8 cellular contexts compared by ENCODE assay signal in the genomic region with DNA sequence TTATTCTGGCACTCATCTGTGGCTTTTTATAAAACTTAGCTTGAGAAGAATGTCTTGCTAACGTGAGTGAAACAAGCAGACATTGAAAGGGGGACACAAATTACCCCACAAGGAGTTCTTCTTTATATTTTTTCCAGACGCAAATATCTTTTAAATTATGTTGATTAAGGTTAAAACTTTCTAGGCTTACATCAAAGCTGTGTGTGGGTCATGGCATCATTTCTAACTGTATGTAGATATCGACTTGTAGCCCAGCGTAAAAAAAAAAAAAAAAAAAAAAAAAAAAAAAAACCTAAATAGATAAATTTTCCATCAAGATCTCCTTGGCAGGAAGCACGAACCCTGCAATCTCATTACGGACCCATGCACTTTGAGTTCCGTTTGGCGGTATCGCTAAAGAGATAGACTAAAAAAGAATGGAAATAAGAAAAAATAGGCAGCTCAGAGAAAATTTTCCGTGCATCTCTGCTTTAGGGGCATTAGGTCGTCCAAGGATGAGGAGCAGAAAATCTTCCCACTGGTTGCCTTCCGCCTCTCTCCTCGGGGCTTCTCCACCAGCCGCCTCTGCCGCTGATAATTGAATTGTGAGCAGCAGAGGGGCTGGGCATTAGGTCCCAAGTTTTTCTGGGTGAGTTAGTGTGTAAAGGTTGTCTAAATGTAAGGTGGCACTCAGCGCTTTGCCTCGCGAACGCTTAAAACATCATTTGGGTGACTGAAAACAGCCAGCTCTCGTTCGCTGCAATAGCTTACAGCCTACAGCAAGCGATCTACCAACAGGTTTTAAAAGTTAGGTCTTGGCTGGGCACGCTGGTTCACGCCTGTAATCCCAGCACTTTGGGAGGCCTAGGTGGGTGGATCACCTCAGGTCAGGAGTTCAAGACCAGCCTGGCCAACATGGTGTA.
DNase-seq lines count a peak whose midpoint lies in the region; ATAC-seq and TF ChIP-seq lines count a peak whose summit lies in the region.

No MANE protein-coding gene starts in this region.

- no peaks in the 10 kb centered on the region for H3K36me3 ChIP-seq in iPS DF 6.9 (ENCODE audit: control insufficient read depth, insufficient read depth, low read length)
- H3K36me3 ChIP-seq in thoracic aorta: no peaks in the 10 kb centered on the region

- H3K9me3 ChIP-seq in iPS DF 6.9 (ENCODE audit: control insufficient read depth, insufficient read depth, low read length): no peaks in the 10 kb centered on the region
- H3K9me3 ChIP-seq in thoracic aorta: no peaks in the 10 kb centered on the region

- H3K27ac ChIP-seq in iPS DF 6.9 (ENCODE audit: low read length) (no peak overlapping the region), thoracic aorta (no peak overlapping the region)

- H3K9me3 Mint-ChIP-seq in activated naive CD4-positive, alpha-beta T cell treated with anti-CD3 and anti-CD28 coated beads for 36 hours: peaks cover 11% of the 10 kb centered on the region
- peaks cover 24% of the 10 kb centered on the region for H3K9me3 Mint-ChIP-seq in activated B cell treated with CpG ODN at 0.5 μM for 24 hours

- POLR2A ChIA-PET in activated B cell treated with CpG ODN at 0.5 μM for 24 hours (lab: Charles Lee): interaction anchor here (0.7 kb wide), 1 partner anchor 1734 kb away, joined by 3 read pairs; no protein-coding TSS in a partner anchor

- CTCF ChIA-PET in activated naive CD4-positive, alpha-beta T cell treated with anti-CD3 and anti-CD28 coated beads for 36 hours (lab: Charles Lee): interaction anchor here (1.2 to 1.5 kb wide), 2 partner anchors 108 to 286 kb away, joined by 6 to 7 read pairs; no protein-coding TSS in a partner anchor
- CTCF ChIA-PET in activated B cell treated with CpG ODN at 0.5 μM for 24 hours (lab: Charles Lee): no interaction called here

- no peak for DNase-seq in activated naive CD4-positive, alpha-beta T cell treated with anti-CD3 and anti-CD28 coated beads for 36 hours
- no peak for DNase-seq in activated naive CD4-positive, alpha-beta T cell (lab: John Stamatoyannopoulos, UW)
- DNase-seq in activated B cell treated with CpG ODN at 0.5 μM for 24 hours (no peak), iPS DF 6.9 (ENCODE audit: low read depth, low spot score) (no peak), thoracic aorta (ENCODE audit: low spot score) (no peak), germinal center (ENCODE audit: low spot score) (no peak), NCI-H1105 (lab: John Stamatoyannopoulos, UW) (no peak), ACHN (no peak)

- ATAC-seq in activated B cell treated with CpG ODN at 0.5 μM for 24 hours (ENCODE audit: low read depth) (no peak), thoracic aorta (ENCODE audit: insufficient number of reproducible peaks, low FRiP score, low read depth) (no peak)

- no peak for TF ChIP-seq CTCF in activated B cell treated with CpG ODN at 0.5 μM for 24 hours (IDR thresholded peaks at IDR 0.05)
- no peak for TF ChIP-seq CTCF in thoracic aorta (IDR thresholded peaks at IDR 0.05)

- H3K4me1 Mint-ChIP-seq in activated naive CD4-positive, alpha-beta T cell treated with anti-CD3 and anti-CD28 coated beads for 36 hours (ENCODE audit: low read depth): peaks cover 18% of the 10 kb centered on the region
- H3K4me1 Mint-ChIP-seq in activated B cell treated with CpG ODN at 0.5 μM for 24 hours: peaks cover 15% of the 10 kb centered on the region

- in situ Hi-C loops in ACHN (cut with HindIII; ENCODE audit: low pct_ligation_motif_present, low pct_unique_long_range_greater_than_20kb, low sequenced_read_pairs): no loop called here

- H3K4me3 ChIP-seq in iPS DF 6.9 (ENCODE audit: low read length) (peak overlapping the region; percentile 75; the same call in 1 of the 2 replicates), thoracic aorta (peak overlapping the region; percentile 68)

- H3K36me3 Mint-ChIP-seq in activated naive CD4-positive, alpha-beta T cell treated with anti-CD3 and anti-CD28 coated beads for 36 hours (ENCODE audit: low read depth): peaks cover 10% of the 10 kb centered on the region
- H3K36me3 Mint-ChIP-seq in activated B cell treated with CpG ODN at 0.5 μM for 24 hours (ENCODE audit: low read depth): no peaks in the 10 kb centered on the region

- H3K4me1 ChIP-seq in iPS DF 6.9 (ENCODE audit: control insufficient read depth, insufficient read depth, low read length) (no peaks in the 10 kb centered on the region), thoracic aorta (ENCODE audit: control insufficient read depth in 1 of 2, low read depth in 2 of 2) (peaks cover 5 to 7% of the 10 kb centered on the region in 2 donors)

- peaks cover 84% of the 10 kb centered on the region for H3K27me3 Mint-ChIP-seq in activated naive CD4-positive, alpha-beta T cell treated with anti-CD3 and anti-CD28 coated beads for 36 hours (ENCODE audit: low read depth)
- peaks cover 75% of the 10 kb centered on the region for H3K27me3 Mint-ChIP-seq in activated B cell treated with CpG ODN at 0.5 μM for 24 hours

- H3K27me3 ChIP-seq in iPS DF 6.9 (ENCODE audit: control insufficient read depth, insufficient read depth, low read length) (no peaks in the 10 kb centered on the region; the same call in 1 of the 2 replicates), thoracic aorta (replicated peaks; ENCODE audit: insufficient read depth) (no peaks in the 10 kb centered on the region)

- intact Hi-C loops in activated naive CD4-positive, alpha-beta T cell treated with anti-CD3 and anti-CD28 coated beads for 36 hours (cut with micrococcal nuclease): loop anchor here (5.0 kb wide), 2 partner anchors 37 to 58 kb away; no protein-coding TSS in a partner anchor
- intact Hi-C loops in activated B cell treated with CpG ODN at 0.5 μM for 24 hours (cut with micrococcal nuclease): loop anchor here (10.0 kb wide), 1 partner anchor 75 kb away; no protein-coding TSS in a partner anchor

- peak overlapping the region; percentile 63 for H3K27ac Mint-ChIP-seq in activated naive CD4-positive, alpha-beta T cell treated with anti-CD3 and anti-CD28 coated beads for 36 hours
- H3K27ac Mint-ChIP-seq in activated B cell treated with CpG ODN at 0.5 μM for 24 hours: no peak overlapping the region

- WGBS in iPS DF 6.9 (ENCODE audit: insufficient coverage, insufficient read length): no CpG with 5 or more reads among the region's 24 CpGs

- H3K4me3 Mint-ChIP-seq in activated naive CD4-positive, alpha-beta T cell treated with anti-CD3 and anti-CD28 coated beads for 36 hours: peak overlapping the region; percentile 79
- H3K4me3 Mint-ChIP-seq in activated B cell treated with CpG ODN at 0.5 μM for 24 hours: peak overlapping the region; percentile 78
